In the genomic region with DNA sequence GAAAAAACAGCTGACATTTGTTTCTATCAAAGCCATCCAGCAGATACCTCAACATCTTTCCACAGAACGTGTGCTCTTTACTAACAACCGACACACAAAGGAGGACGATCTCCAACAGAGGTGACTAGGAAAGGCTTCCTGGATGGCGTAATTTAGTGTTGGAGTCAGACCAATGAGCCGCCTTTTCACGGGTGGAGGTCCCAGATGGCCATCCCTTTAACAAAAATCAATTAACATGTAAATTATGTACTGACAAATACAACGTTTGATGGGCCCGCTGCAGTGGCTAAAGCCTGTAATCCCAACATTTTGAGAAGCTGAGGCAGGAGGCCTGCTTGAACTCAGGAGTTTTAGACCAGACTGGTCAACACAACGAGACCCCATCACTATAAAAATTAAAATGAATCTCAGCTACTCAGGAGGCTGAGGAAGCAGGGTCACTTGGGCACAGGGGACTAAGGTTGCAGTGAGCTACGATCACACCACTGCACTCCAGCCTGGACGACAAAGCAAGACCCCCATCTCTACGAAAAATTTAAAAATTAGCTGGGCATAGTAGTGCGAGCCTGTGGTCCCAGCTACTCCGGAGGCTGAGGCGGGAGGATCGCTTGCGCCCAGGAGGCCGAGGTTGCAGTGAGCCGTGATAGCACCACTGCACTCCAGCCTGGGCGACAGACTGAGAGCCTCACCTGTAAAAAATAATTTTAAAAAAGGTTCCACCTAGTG, we compare ENCODE assay signal across 8 cellular contexts. TPM values are rescaled to one million over a fixed set of nuclear protein-coding genes. Genes with fewer than 3 reads are reported as not detected.
DNase-seq lines count a peak whose midpoint lies in the region; ATAC-seq, FAIRE-seq and TF ChIP-seq lines count a peak whose summit lies in the region.

No MANE protein-coding gene starts in this region.

- CTCF ChIA-PET in HepG2 (lab: Yijun Ruan, JAX; ENCODE audit: low intra/inter-chr PET ratio, low total read pairs) = no interaction called here

- no peaks in the 10 kb centered on the region for H4K20me1 ChIP-seq in HepG2 (ENCODE audit: insufficient read depth, low read length)

- TF ChIP-seq RAD21 in HepG2 (CRISPR knock-in tag; IDR thresholded peaks at IDR 0.05) = no peak

- TF ChIP-seq CTCF in heart left ventricle (IDR thresholded peaks at IDR 0.05) (no peak), HepG2 (CRISPR knock-in tag; IDR thresholded peaks at IDR 0.05) (no peak), transverse colon (IDR thresholded peaks at IDR 0.05) (no peak), D721Med (IDR thresholded peaks at IDR 0.05; ENCODE audit: insufficient read depth, missing control alignments) (no peak)

- TF ChIP-seq EP300 in HepG2 (IDR thresholded peaks at IDR 0.05; ENCODE audit: low read depth in 2 of 2, low read length in 2 of 2) (no peak), HepG2 (CRISPR knock-in tag; IDR thresholded peaks at IDR 0.05; ENCODE audit: borderline replicate concordance) (no peak), transverse colon (IDR thresholded peaks at IDR 0.05; ENCODE audit: low read depth) (no peak)

- no peak overlapping the region for H2AFZ ChIP-seq in HepG2 (ENCODE audit: low read length)

- H3K27ac ChIP-seq in heart left ventricle (peak overlapping the region; percentile 90 to 99 (median 98)), angular gyrus (ENCODE audit: low read depth, low read length) (peak overlapping the region; percentile 91), HepG2 (ENCODE audit: extremely low read length, insufficient read depth, low read length) (peak overlapping the region; percentile 95), transverse colon (peak overlapping the region; percentile 97 to 99 (median 98))

- H3K4me2 ChIP-seq in HepG2 (ENCODE audit: low read depth, low read length) = peak overlapping the region; percentile 87

- POLR2A ChIA-PET in HepG2 (lab: Yijun Ruan, JAX) = interaction anchor here (1.9 to 2.0 kb wide), 3 partner anchors 13 to 177 kb away, joined by 7 to 21 read pairs (median 10); a partner anchor contains a TSS

- WGBS in heart left ventricle, 4 donors = 68 to 72% (median 71%) methylated on average over 20 of the region's 20 CpGs
- 51% methylated on average over 20 of the region's 20 CpGs for WGBS in HepG2 (ENCODE audit: low lambda C conversion rate)
- WGBS in transverse colon (ENCODE audit: low coverage in 1 of 2), 2 donors = 68 to 74% methylated on average over 9 to 20 of the region's 20 CpGs

- DNase-seq in heart left ventricle (no peak), cardiac septum (ENCODE audit: low spot score) (no peak), HepG2 (ENCODE audit: low spot score) (peak; percentile 18), transverse colon (no peak), NCI-H2171 (lab: John Stamatoyannopoulos, UW) (no peak), D721Med (ENCODE audit: insufficient read length, low spot score) (no peak), OCI-M2 (lab: John Stamatoyannopoulos, UW; ENCODE audit: unreplicated experiment) (no peak)

- in situ Hi-C loops in HepG2 (cut with HindIII; ENCODE audit: extremely low pct_ligation_motif_present, low pct_unique_long_range_greater_than_20kb) (no loop called here), transverse colon (cut with MboI; ENCODE audit: low pct_ligation_motif_present in 1 of 4, low pct_unique_long_range_greater_than_20kb in 1 of 4, low sequenced_read_pairs in 3 of 4) (loop anchor here in 1 of 4 donors (10.0 kb wide), 1 partner anchor 60 kb away; a partner anchor contains a TSS)

- H3K36me3 ChIP-seq in heart left ventricle (peaks cover 0 to 12% (median 5%) of the 10 kb centered on the region in 9 donors), HepG2 (replicated peaks in 1 of 2; ENCODE audit: control insufficient read depth in 1 of 2, insufficient read depth in 2 of 2, low read length in 2 of 2) (peaks cover 1 to 12% of the 10 kb centered on the region in 2 experiments; a peak in 3 of 5 replicates), transverse colon (peaks cover 0 to 4% (median 0%) of the 10 kb centered on the region in 4 donors)

- no TSS peak for BruUV-seq in HepG2 (replicated peaks; lab: Mats Ljungman, UMichigan)

- H3K9ac ChIP-seq in HepG2 (ENCODE audit: insufficient read depth, low read depth, low read length) = peak overlapping the region; percentile 98

- intact Hi-C loops in heart left ventricle (cut with DNase I) = loop anchor here in 5 of 10 donors (2.0 to 10.0 kb wide), 4 partner anchors 60 to 170 kb away; a partner anchor contains a TSS
- intact Hi-C loops in cardiac septum (cut with DNase I) = no loop called here
- intact Hi-C loops in HepG2 (cut with micrococcal nuclease; ENCODE audit: unreplicated experiment) = no loop called here
- intact Hi-C loops in transverse colon (cut with DNase I; ENCODE audit: low total_unique reads) = no loop called here

- H3K4me1 ChIP-seq in heart left ventricle (peaks cover 0 to 26% (median 14%) of the 10 kb centered on the region in 12 donors), HepG2 (ENCODE audit: insufficient read depth, low read length) (peaks cover 37% of the 10 kb centered on the region), transverse colon (peaks cover 10 to 19% (median 15%) of the 10 kb centered on the region in 4 donors)

- FAIRE-seq in HepG2 (lab: Jason Lieb, UNC) (no peak), D721Med (lab: Jason Lieb, UNC) (no peak)

- H3K79me2 ChIP-seq in HepG2 (ENCODE audit: insufficient read depth, low read length) = peaks cover 24% of the 10 kb centered on the region

- no peak for ATAC-seq in heart left ventricle
- ATAC-seq in HepG2 = no peak

- peak overlapping the region; percentile 73 to 97 (median 86) for H3K4me3 ChIP-seq in heart left ventricle
- H3K4me3 ChIP-seq in HepG2 (replicated peaks in 1 of 3; ENCODE audit: insufficient read depth in 1 of 3, low read depth in 2 of 3, low read length in 3 of 3) = peak overlapping the region; percentile 82 to 95 (median 90)
- peak overlapping the region in 3 of 4 donors; percentile 96 to 98 (median 96) for H3K4me3 ChIP-seq in transverse colon

- TF ChIP-seq POLR2A in heart left ventricle (IDR thresholded peaks at IDR 0.05) (no peak), HepG2 (IDR thresholded peaks at IDR 0.05; ENCODE audit: insufficient read depth in 1 of 2, low read depth in 2 of 2, low read length in 2 of 2) (no peak; a peak in 1 of 4 replicates), transverse colon (IDR thresholded peaks at IDR 0.05) (no peak)

- H3K9me3 ChIP-seq in heart left ventricle (no peaks in the 10 kb centered on the region), HepG2 (ENCODE audit: low read length) (no peaks in the 10 kb centered on the region), transverse colon (no peaks in the 10 kb centered on the region)

- H3K27me3 ChIP-seq in heart left ventricle = no peaks in the 10 kb centered on the region
- H3K27me3 ChIP-seq in HepG2 (ENCODE audit: control insufficient read depth in 1 of 2, insufficient read depth in 2 of 2, low read length in 2 of 2) = no peaks in the 10 kb centered on the region; a peak in 1 of 5 replicates
- H3K27me3 ChIP-seq in transverse colon = no peaks in the 10 kb centered on the region

RNA-seq across cellular contexts. Expression of a gene that starts 1.2 kb away (rescaled TPM):
- 10 to 100 TPM in 4 of 9 donors, 1 to 10 TPM in 5; 3.6 to 15.2 (median 8.7) TPM for total RNA-seq in heart left ventricle
- polyA plus RNA-seq in heart left ventricle = 1 to 10 TPM; 1.5 to 5.3 TPM
- total RNA-seq in cardiac septum = 8.6 TPM
- 9.8 and 25.2 TPM in 2 replicates for total RNA-seq in HepG2 (2016; rRNA removed; fragmentation: Illumina TruSeq; extraction: Trizol)
- total RNA-seq in HepG2 (2016; cell fraction: cytosol; rRNA removed; fragmentation: Illumina TruSeq; extraction: Trizol; ENCODE audit: low read depth) = 1.6 and 2.4 TPM in 2 replicates
- 11.2 and 21.8 TPM in 2 replicates for total RNA-seq in HepG2 (2016; cell fraction: insoluble cytoplasmic fraction; rRNA removed; fragmentation: Illumina TruSeq; extraction: Trizol)
- total RNA-seq in HepG2 (2016; cell fraction: membrane; rRNA removed; fragmentation: Illumina TruSeq; extraction: Trizol) = 5.2 and 5.7 TPM in 2 replicates
- total RNA-seq in HepG2 (2016; cell fraction: nucleus; rRNA removed; fragmentation: Illumina TruSeq; extraction: Trizol) = 53.6 and 61.6 TPM in 2 replicates
- polyA plus RNA-seq in HepG2 (2011; rRNA removed) = 21.6 and 22.9 TPM in 2 replicates
- polyA plus RNA-seq in HepG2 (2011; cell fraction: cytosol; rRNA removed) = 14.4 and 15.5 TPM in 2 replicates
- 117 and 122 TPM in 2 replicates for polyA plus RNA-seq in HepG2 (2011; cell fraction: nucleus; rRNA removed)
- polyA plus RNA-seq in HepG2 (2012) = 15.6 and 16.7 TPM in 2 replicates
- polyA plus RNA-seq in HepG2 (2016; cell fraction: cytosol; fragmentation: Illumina TruSeq; extraction: Trizol; ENCODE audit: low read depth) = 0.78 and 0.86 TPM in 2 replicates
- 7.6 and 8.8 TPM in 2 replicates for polyA plus RNA-seq in HepG2 (2016; cell fraction: insoluble cytoplasmic fraction; fragmentation: Illumina TruSeq; extraction: Trizol; ENCODE audit: low read depth)
- polyA plus RNA-seq in HepG2 (2016; cell fraction: membrane; fragmentation: Illumina TruSeq; extraction: Trizol; ENCODE audit: low read depth) = 3.2 and 3.3 TPM in 2 replicates
- polyA plus RNA-seq in HepG2 (2016; cell fraction: nucleus; fragmentation: Illumina TruSeq; extraction: Trizol; ENCODE audit: insufficient read depth, low read depth) = 60.1 and 76.3 TPM in 2 replicates
- 25.0 and 30.6 TPM in 2 replicates for polyA minus RNA-seq in HepG2 (2011; rRNA and poly(A)+ RNA removed; ENCODE audit: low replicate concordance)
- 22.8 and 24.8 TPM in 2 replicates for polyA minus RNA-seq in HepG2 (2011; cell fraction: cytosol; rRNA and poly(A)+ RNA removed)
- 128 and 146 TPM in 2 replicates for polyA minus RNA-seq in HepG2 (2011; cell fraction: nucleus; rRNA and poly(A)+ RNA removed)
- total RNA-seq in transverse colon = 10 to 100 TPM; 15.6 to 48.6 (median 20.2) TPM

RNA-seq across cellular contexts. Expression of a gene that starts 59.0 kb away (rescaled TPM):
- 10 to 100 TPM in 8 of 9 donors, 1 to 10 TPM in 1; 9.1 to 27.3 (median 17.3) TPM for total RNA-seq in heart left ventricle
- polyA plus RNA-seq in heart left ventricle = 1 to 10 TPM; 4.2 to 7.7 TPM
- total RNA-seq in cardiac septum = 21.5 TPM
- total RNA-seq in HepG2 (2016; rRNA removed; fragmentation: Illumina TruSeq; extraction: Trizol) = 7.3 and 16.4 TPM in 2 replicates
- 1.8 TPM in 2 replicates for total RNA-seq in HepG2 (2016; cell fraction: cytosol; rRNA removed; fragmentation: Illumina TruSeq; extraction: Trizol; ENCODE audit: low read depth)
- total RNA-seq in HepG2 (2016; cell fraction: insoluble cytoplasmic fraction; rRNA removed; fragmentation: Illumina TruSeq; extraction: Trizol) = 6.3 and 13.8 TPM in 2 replicates
- total RNA-seq in HepG2 (2016; cell fraction: membrane; rRNA removed; fragmentation: Illumina TruSeq; extraction: Trizol) = 5.9 and 7.7 TPM in 2 replicates
- total RNA-seq in HepG2 (2016; cell fraction: nucleus; rRNA removed; fragmentation: Illumina TruSeq; extraction: Trizol) = 17.9 and 18.0 TPM in 2 replicates
- 9.3 and 10.9 TPM in 2 replicates for polyA plus RNA-seq in HepG2 (2011; rRNA removed)
- 4.4 and 7.4 TPM in 2 replicates for polyA plus RNA-seq in HepG2 (2011; cell fraction: cytosol; rRNA removed)
- 9.6 and 11.6 TPM in 2 replicates for polyA plus RNA-seq in HepG2 (2011; cell fraction: nucleus; rRNA removed)
- 8.5 and 10.8 TPM in 2 replicates for polyA plus RNA-seq in HepG2 (2012)
- polyA plus RNA-seq in HepG2 (2016; cell fraction: cytosol; fragmentation: Illumina TruSeq; extraction: Trizol; ENCODE audit: low read depth) = 0.23 and 0.26 TPM in 2 replicates
- polyA plus RNA-seq in HepG2 (2016; cell fraction: insoluble cytoplasmic fraction; fragmentation: Illumina TruSeq; extraction: Trizol; ENCODE audit: low read depth) = 12.0 TPM in 2 replicates
- polyA plus RNA-seq in HepG2 (2016; cell fraction: membrane; fragmentation: Illumina TruSeq; extraction: Trizol; ENCODE audit: low read depth) = 1.4 and 1.5 TPM in 2 replicates
- polyA plus RNA-seq in HepG2 (2016; cell fraction: nucleus; fragmentation: Illumina TruSeq; extraction: Trizol; ENCODE audit: insufficient read depth, low read depth) = 20.3 and 21.4 TPM in 2 replicates
- 8.0 and 18.6 TPM in 2 replicates for polyA minus RNA-seq in HepG2 (2011; rRNA and poly(A)+ RNA removed; ENCODE audit: low replicate concordance)
- polyA minus RNA-seq in HepG2 (2011; cell fraction: cytosol; rRNA and poly(A)+ RNA removed) = 8.3 and 12.6 TPM in 2 replicates
- 38.0 and 39.0 TPM in 2 replicates for polyA minus RNA-seq in HepG2 (2011; cell fraction: nucleus; rRNA and poly(A)+ RNA removed)
- 10 to 100 TPM; 20.3 to 30.0 (median 22.5) TPM for total RNA-seq in transverse colon
